Comparison of ENCODE assay signal across 8 cellular contexts in genomic region chr1:1504777-1505365, GRCh38. TPM values are rescaled to one million over a fixed set of nuclear protein-coding genes. Genes with fewer than 3 reads are reported as not detected.
DNase-seq lines count a peak whose midpoint lies in the region; ATAC-seq and TF ChIP-seq lines count a peak whose summit lies in the region.
"Not testable (repeated sequence)": the region's sequence is repeated elsewhere in the genome, so short reads cannot be mapped to it uniquely, and the experiment has no call there.

No MANE protein-coding gene starts in this region.

- H3K27me3 Mint-ChIP-seq in activated T-cell treated with anti-CD3 and anti-CD28 coated beads, Interleukin-2, amount 50 U/mL, for 72 hours (ENCODE audit: low read depth); endothelial cell (ENCODE audit: unreplicated experiment): not testable (repeated sequence)

- H3K27ac ChIP-seq in ACC112 (ENCODE audit: low read depth, low read length) (peak overlapping the region; percentile 24; the same call in 1 of the 2 replicates), liver (ENCODE audit: low read depth in 1 of 2, low read length in 2 of 2) (peak overlapping the region; percentile 26 to 72)

- H3K27ac Mint-ChIP-seq in activated T-cell treated with anti-CD3 and anti-CD28 coated beads, Interleukin-2, amount 50 U/mL, for 72 hours = peak overlapping the region; percentile 88
- peak overlapping the region; percentile 82 for H3K27ac Mint-ChIP-seq in endothelial cell (ENCODE audit: unreplicated experiment)

- H3K4me3 ChIP-seq in ACC112 (ENCODE audit: low read depth, low read length); liver (ENCODE audit: low read depth in 1 of 3, low read length in 3 of 3): not testable (repeated sequence)

- not testable (repeated sequence) for H3K27me3 ChIP-seq in ACC112 (ENCODE audit: insufficient read depth, low read length); liver (ENCODE audit: control insufficient read depth in 4 of 4, insufficient read depth in 4 of 4, low read length in 3 of 4)

- H3K4me1 ChIP-seq in ACC112 (ENCODE audit: control insufficient read depth, insufficient read depth, low read length, unreplicated experiment) = not testable (repeated sequence)
- H3K4me1 ChIP-seq in liver (ENCODE audit: control insufficient read depth in 4 of 4, insufficient read depth in 4 of 4, low read length in 3 of 4) = peaks cover 7 to 15% (median 8%) of the 10 kb centered on the region in 4 donors

- TF ChIP-seq CTCF in GM13976 (IDR thresholded peaks at IDR 0.05; ENCODE audit: borderline replicate concordance, control extremely low read depth, extremely low read depth, insufficient read depth, missing control alignments) (peak; percentile 47), endothelial cell (IDR thresholded peaks at IDR 0.05; ENCODE audit: unreplicated experiment) (peak; percentile 62), liver (IDR thresholded peaks at IDR 0.05; ENCODE audit: low read depth, low read length, missing input control) (peak; percentile 65)

- H2AFZ ChIP-seq in ACC112 (ENCODE audit: low read length, unreplicated experiment) = not testable (repeated sequence)

- H3K9ac ChIP-seq in liver (ENCODE audit: low read depth in 1 of 2, low read length in 2 of 2) = peak overlapping the region in 1 of 2 donors; percentile 38

- not testable (repeated sequence) for H3K36me3 Mint-ChIP-seq in activated T-cell treated with anti-CD3 and anti-CD28 coated beads, Interleukin-2, amount 50 U/mL, for 72 hours (ENCODE audit: insufficient read depth in 2 of 2); endothelial cell (ENCODE audit: low read depth, unreplicated experiment)

- peak overlapping the region; percentile 82 to 86 for H3K4me3 Mint-ChIP-seq in activated T-cell treated with anti-CD3 and anti-CD28 coated beads, Interleukin-2, amount 50 U/mL, for 72 hours
- H3K4me3 Mint-ChIP-seq in endothelial cell (ENCODE audit: unreplicated experiment) = peak overlapping the region; percentile 37

- H3K79me2 ChIP-seq in ACC112 (ENCODE audit: control insufficient read depth, insufficient read depth, low read length, unreplicated experiment) = not testable (repeated sequence)

- peaks cover 21% of the 10 kb centered on the region for H3K4me1 Mint-ChIP-seq in activated T-cell treated with anti-CD3 and anti-CD28 coated beads, Interleukin-2, amount 50 U/mL, for 72 hours (ENCODE audit: low read depth)
- H3K4me1 Mint-ChIP-seq in endothelial cell (ENCODE audit: unreplicated experiment) = not testable (repeated sequence)

- not testable (repeated sequence) for H3K36me3 ChIP-seq in ACC112 (ENCODE audit: insufficient read depth, low read length); liver (ENCODE audit: control insufficient read depth in 4 of 4, insufficient read depth in 3 of 4, low read depth in 1 of 4, low read length in 3 of 4)

- peak; percentile 78 for TF ChIP-seq RAD21 in liver (IDR thresholded peaks at IDR 0.05)

- in situ Hi-C loops in GM13976 (cut with MboI; ENCODE audit: low sequenced_read_pairs, unreplicated experiment) = not testable (repeated sequence)

- peak; percentile 74 for ATAC-seq in SK-N-SH treated with all-trans-retinoic acid at 6 μM for 48 hours
- ATAC-seq in activated T-cell treated with anti-CD3 and anti-CD28 coated beads, Interleukin-2, amount 50 U/mL, for 72 hours (replicated peaks in 1 of 2) = peak; percentile 85

- not testable (repeated sequence) for H3K9me3 Mint-ChIP-seq in activated T-cell treated with anti-CD3 and anti-CD28 coated beads, Interleukin-2, amount 50 U/mL, for 72 hours; endothelial cell (ENCODE audit: unreplicated experiment)

- WGBS in liver = 27% methylated on average over 16 of the region's 16 CpGs

- H3K9me3 ChIP-seq in liver (ENCODE audit: control insufficient read depth in 4 of 4, low read length in 3 of 4) = not testable (repeated sequence)

- DNase-seq in GM13976 (ENCODE audit: low spot score) (peak; percentile 63), NCI-H187 treated with DMSO at 0.1 percent for 48 hours (lab: John Stamatoyannopoulos, UW) (peak; percentile 59), endothelial cell (ENCODE audit: low spot score) (peak; percentile 59)
- DNase-seq in activated T-cell treated with anti-CD3 and anti-CD28 coated beads, Interleukin-2, amount 50 U/mL, for 72 hours = peak; percentile 80 to 84
- peak; percentile 71 to 77 (median 73) for DNase-seq in stimulated activated CD4-positive, alpha-beta T cell treated with anti-CD3 and anti-CD28 coated beads, Interleukin-12 subunit alpha, Interleukin-12 subunit beta, amount 100 ng/mL, for 48 hours (ENCODE audit: low read depth in 2 of 3, low spot score in 1 of 3)

TF ChIP-seq in liver, 16 proteins besides CTCF, POLR2A, EP300 and RAD21:
- peak in 1 of 2 donors; percentile 74 for TF ChIP-seq GABPA (IDR thresholded peaks at IDR 0.05 in 1 of 2, conservative IDR thresholded peaks at IDR 0.05 in 1 of 2)
- TF ChIP-seq YY1 (IDR thresholded peaks at IDR 0.05) = peak; percentile 35
- TF ChIP-seq HNF4A (conservative IDR thresholded peaks at IDR 0.05) = peak; percentile 21 to 42
- peak; percentile 36 for TF ChIP-seq SP1 (IDR thresholded peaks at IDR 0.05)
- TF ChIP-seq RXRA (IDR thresholded peaks at IDR 0.05) = peak; percentile 21 to 26
- TF ChIP-seq NR2F2 (IDR thresholded peaks at IDR 0.05) = peak; percentile 9
- TF ChIP-seq MAX (IDR thresholded peaks at IDR 0.05) = peak; percentile 31

RNA-seq across cellular contexts. Expression of gene ATAD3A, which starts 7.1 kb away (rescaled TPM):
- 10 to 100 TPM; 24.9 to 34.2 TPM for total RNA-seq in activated T-cell treated with anti-CD3 and anti-CD28 coated beads, Interleukin-2, amount 50 U/mL, for 72 hours
- total RNA-seq in endothelial cell (ENCODE audit: unreplicated experiment) (30.4 TPM), liver (10 to 100 TPM; 14.0 to 17.7 TPM)
- 10 to 100 TPM in 1 of 2 donors, 1 to 10 TPM in 1; 7.2 to 20.0 TPM for polyA plus RNA-seq in liver

RNA-seq across cellular contexts. Expression of gene ATAD3B, which starts 33.3 kb away (rescaled TPM):
- total RNA-seq in activated T-cell treated with anti-CD3 and anti-CD28 coated beads, Interleukin-2, amount 50 U/mL, for 72 hours = 10 to 100 TPM; 20.6 to 25.3 TPM
- 27.2 TPM for total RNA-seq in endothelial cell (ENCODE audit: unreplicated experiment)
- total RNA-seq in liver = 10 to 100 TPM in 1 of 2 donors, 1 to 10 TPM in 1; 9.3 to 14.3 TPM
- polyA plus RNA-seq in liver = 10 to 100 TPM in 1 of 2 donors, 1 to 10 TPM in 1; 6.4 to 11.3 TPM

RNA-seq across cellular contexts. Expression of gene TMEM240, which starts 35.6 kb away (rescaled TPM):
- total RNA-seq in activated T-cell treated with anti-CD3 and anti-CD28 coated beads, Interleukin-2, amount 50 U/mL, for 72 hours = 1 to 10 TPM; 1.0 to 1.3 TPM
- 6.6 TPM for total RNA-seq in endothelial cell (ENCODE audit: unreplicated experiment)
- under 1 TPM; 0.14 to 0.33 TPM for total RNA-seq in liver
- under 1 TPM in 1 of 2 donors, not detected in 1; 0.33 TPM for polyA plus RNA-seq in liver

RNA-seq across cellular contexts. Expression of gene ATAD3C, which starts 55.4 kb away (rescaled TPM):
- 1 to 10 TPM; 2.8 to 3.7 TPM for total RNA-seq in activated T-cell treated with anti-CD3 and anti-CD28 coated beads, Interleukin-2, amount 50 U/mL, for 72 hours
- total RNA-seq in endothelial cell (ENCODE audit: unreplicated experiment) (2.9 TPM), liver (1 to 10 TPM in 1 of 2 donors, under 1 TPM in 1; 0.19 to 1.3 TPM)
- polyA plus RNA-seq in liver = 1 to 10 TPM in 1 of 2 donors, under 1 TPM in 1; 0.51 to 4.8 TPM
